In genomic region chr6:113377362-113377942, GRCh38 we compare ENCODE assay signal across 14 cellular contexts.
DNase-seq lines count a peak whose midpoint lies in the region; ATAC-seq and TF ChIP-seq lines count a peak whose summit lies in the region.
"Had no signal": no experiment of that assay in that cellular context is flagged by ENCODE, and none has a peak within 500 bp of the region (broad histone marks: within the 10 kb centered on the region; RNA-seq: fewer than 3 reads in every experiment).

No MANE protein-coding gene starts in this region.

- 84% methylated on average over 4 of the region's 4 CpGs for WGBS in SK-N-SH (ENCODE audit: low lambda C conversion rate)

- no peak for ATAC-seq in SK-N-SH treated with all-trans-retinoic acid at 6 μM for 48 hours
- peak; percentile 68 for ATAC-seq in HG02678 (IDR thresholded peaks at IDR 0.05; ENCODE audit: unreplicated experiment)
- ATAC-seq in HG03439 (IDR thresholded peaks at IDR 0.05; ENCODE audit: unreplicated experiment), result peak; percentile 80
- ATAC-seq in stimulated activated memory B cell treated with anti-CD40 and anti-IgM and Interleukin-4, amounts not matched to agents 10 μg/mL and 1 μg/mL and 100 μg/mL, for 72 hours, result peak; percentile 47
- ATAC-seq: T-cell had no signal

- peak overlapping the region; percentile 75; the same call in 1 of the 2 replicates for H3K9ac ChIP-seq in SK-N-SH

- TF ChIP-seq CTCF in SK-N-SH (IDR thresholded peaks at IDR 0.05) (no peak), right atrium auricular region (IDR thresholded peaks at IDR 0.05) (no peak)

- H3K4me2 ChIP-seq in SK-N-SH, result no peak overlapping the region; the same call in 1 of the 2 replicates

- H3K4me3 ChIP-seq in SK-N-SH (ENCODE audit: low read depth in 2 of 2, low read length in 1 of 2), result no peak overlapping the region
- H3K4me3 ChIP-seq in right atrium auricular region, result no peak overlapping the region
- H3K4me3 ChIP-seq in MG63, result no peak overlapping the region

- H3K36me3 ChIP-seq in SK-N-SH (replicated peaks in 1 of 2; ENCODE audit: control insufficient read depth in 1 of 2, insufficient read depth in 2 of 2, low read length in 1 of 2) (peaks cover 8 to 13% of the 10 kb centered on the region in 2 experiments), right atrium auricular region (no peaks in the 10 kb centered on the region), MG63 (no peaks in the 10 kb centered on the region; the same call in 1 of the 2 replicates)

- DNase-seq in SK-N-SH, result no peak
- DNase-seq in SHP77 treated with DMSO at 0.1 percent for 48 hours (lab: John Stamatoyannopoulos, UW), result no peak
- no peak for DNase-seq in right atrium auricular region (ENCODE audit: low spot score)
- no peak for DNase-seq in MG63
- DNase-seq: activated CD4-positive, alpha-beta T cell treated with anti-CD3 and anti-CD28 coated beads, Interleukin-2, amount 50 U/mL, for 48 hours; DMS 273 treated with DMSO at 0.1 percent for 48 hours; NK-92 treated with Interleukin-12 subunit alpha and Interleukin-12 subunit beta, amount 100 ng/mL, for 24 hours; T-cell; trophoblast cell had no signal

- H3K27ac ChIP-seq in SK-N-SH (ENCODE audit: low read depth in 2 of 2, low read length in 1 of 2) (peak overlapping the region; percentile 95 to 97), right atrium auricular region (no peak overlapping the region)
- H3K27ac ChIP-seq: 22Rv1 had no signal

- H3K27me3 ChIP-seq in SK-N-SH (ENCODE audit: insufficient read depth) (no peaks in the 10 kb centered on the region), right atrium auricular region (no peaks in the 10 kb centered on the region), MG63 (no peaks in the 10 kb centered on the region)

- peaks cover 8 to 43% of the 10 kb centered on the region in 2 experiments for H3K4me1 ChIP-seq in SK-N-SH (ENCODE audit: control insufficient read depth in 1 of 2, insufficient read depth in 2 of 2, low read depth in 1 of 2, low read length in 1 of 2)
- no peaks in the 10 kb centered on the region for H3K4me1 ChIP-seq in right atrium auricular region

- TF ChIP-seq EP300 in SK-N-SH (IDR thresholded peaks at IDR 0.05; ENCODE audit: borderline replicate concordance in 1 of 2, low read depth in 1 of 2, low read length in 1 of 2), result no peak

- no peaks in the 10 kb centered on the region for H3K36me3 Mint-ChIP-seq in stimulated activated memory B cell treated with anti-CD40 and anti-IgM and Interleukin-4, amounts not matched to agents 10 μg/mL and 1 μg/mL and 100 μg/mL, for 72 hours
- H3K36me3 Mint-ChIP-seq: T-cell had no signal

- H3K79me2 ChIP-seq in SK-N-SH (ENCODE audit: insufficient read depth), result peaks cover 36% of the 10 kb centered on the region

- H3K9me3 ChIP-seq in SK-N-SH (no peaks in the 10 kb centered on the region), right atrium auricular region (no peaks in the 10 kb centered on the region), MG63 (no peaks in the 10 kb centered on the region; the same call in 1 of the 2 replicates)

- H3K4me3 Mint-ChIP-seq in stimulated activated memory B cell treated with anti-CD40 and anti-IgM and Interleukin-4, amounts not matched to agents 10 μg/mL and 1 μg/mL and 100 μg/mL, for 72 hours, result no peak overlapping the region
- H3K4me3 Mint-ChIP-seq: T-cell had no signal

- no peak for TF ChIP-seq RAD21 in SK-N-SH (IDR thresholded peaks at IDR 0.05; ENCODE audit: low read length)

- H3K9me3 Mint-ChIP-seq in stimulated activated memory B cell treated with anti-CD40 and anti-IgM and Interleukin-4, amounts not matched to agents 10 μg/mL and 1 μg/mL and 100 μg/mL, for 72 hours, result no peaks in the 10 kb centered on the region
- H3K9me3 Mint-ChIP-seq: T-cell had no signal

- no peaks in the 10 kb centered on the region for H4K20me1 ChIP-seq in SK-N-SH (ENCODE audit: insufficient read depth)

- no peaks in the 10 kb centered on the region for H3K9me2 ChIP-seq in SK-N-SH

- no peaks in the 10 kb centered on the region for H3K27me3 Mint-ChIP-seq in stimulated activated memory B cell treated with anti-CD40 and anti-IgM and Interleukin-4, amounts not matched to agents 10 μg/mL and 1 μg/mL and 100 μg/mL, for 72 hours
- H3K27me3 Mint-ChIP-seq: T-cell had no signal

- POLR2A ChIA-PET in SK-N-SH (lab: Yijun Ruan, JAX), result no interaction called here

- H3K27ac Mint-ChIP-seq in stimulated activated memory B cell treated with anti-CD40 and anti-IgM and Interleukin-4, amounts not matched to agents 10 μg/mL and 1 μg/mL and 100 μg/mL, for 72 hours, result no peak overlapping the region
- H3K27ac Mint-ChIP-seq: T-cell had no signal

- H3F3A ChIP-seq in SK-N-SH (replicated peaks; ENCODE audit: insufficient read depth), result peaks cover 56% of the 10 kb centered on the region

- peaks cover 6% of the 10 kb centered on the region for H3K4me1 Mint-ChIP-seq in stimulated activated memory B cell treated with anti-CD40 and anti-IgM and Interleukin-4, amounts not matched to agents 10 μg/mL and 1 μg/mL and 100 μg/mL, for 72 hours
- H3K4me1 Mint-ChIP-seq: T-cell had no signal

- CTCF ChIA-PET in SK-N-SH (lab: Yijun Ruan, JAX), result interaction anchor here (1.2 kb wide), 1 partner anchor 481 kb away, joined by 3 read pairs; no protein-coding TSS in a partner anchor

- H2AFZ ChIP-seq in SK-N-SH (ENCODE audit: low read depth), result peak overlapping the region; percentile 33; the same call in 1 of the 2 replicates

TF ChIP-seq in SK-N-SH, 30 proteins besides CTCF, POLR2A, EP300 and RAD21 (continues in another document):
- no peak for TF ChIP-seq EZH2phosphoT487 (IDR thresholded peaks at IDR 0.05; ENCODE audit: borderline replicate concordance, low read depth)
- TF ChIP-seq FOXJ3 (CRISPR knock-in tag; IDR thresholded peaks at IDR 0.05), result no peak
- TF ChIP-seq JUND (IDR thresholded peaks at IDR 0.05), result no peak
- TF ChIP-seq SIN3A (IDR thresholded peaks at IDR 0.05; ENCODE audit: borderline replicate concordance, low read depth, low read length), result no peak
- TF ChIP-seq MXI1 (IDR thresholded peaks at IDR 0.05; ENCODE audit: low read depth, low read length), result no peak
- TF ChIP-seq NFIC (IDR thresholded peaks at IDR 0.05; ENCODE audit: borderline replicate concordance), result no peak
- no peak for TF ChIP-seq NRF1 (IDR thresholded peaks at IDR 0.05; ENCODE audit: low read depth, low read length)
- TF ChIP-seq, protein P1, sequence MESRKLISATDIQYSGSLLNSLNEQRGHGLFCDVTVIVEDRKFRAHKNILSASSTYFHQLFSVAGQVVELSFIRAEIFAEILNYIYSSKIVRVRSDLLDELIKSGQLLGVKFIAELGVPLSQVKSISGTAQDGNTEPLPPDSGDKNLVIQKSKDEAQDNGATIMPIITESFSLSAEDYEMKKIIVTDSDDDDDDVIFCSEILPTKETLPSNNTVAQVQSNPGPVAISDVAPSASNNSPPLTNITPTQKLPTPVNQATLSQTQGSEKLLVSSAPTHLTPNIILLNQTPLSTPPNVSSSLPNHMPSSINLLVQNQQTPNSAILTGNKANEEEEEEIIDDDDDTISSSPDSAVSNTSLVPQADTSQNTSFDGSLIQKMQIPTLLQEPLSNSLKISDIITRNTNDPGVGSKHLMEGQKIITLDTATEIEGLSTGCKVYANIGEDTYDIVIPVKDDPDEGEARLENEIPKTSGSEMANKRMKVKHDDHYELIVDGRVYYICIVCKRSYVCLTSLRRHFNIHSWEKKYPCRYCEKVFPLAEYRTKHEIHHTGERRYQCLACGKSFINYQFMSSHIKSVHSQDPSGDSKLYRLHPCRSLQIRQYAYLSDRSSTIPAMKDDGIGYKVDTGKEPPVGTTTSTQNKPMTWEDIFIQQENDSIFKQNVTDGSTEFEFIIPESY (IDR thresholded peaks at IDR 0.05; ENCODE audit: borderline replicate concordance, low read depth), result no peak
- no peak for TF ChIP-seq GABPA (IDR thresholded peaks at IDR 0.05; ENCODE audit: low read depth)
- no peak for TF ChIP-seq TCF12 (IDR thresholded peaks at IDR 0.05)
- TF ChIP-seq ELF1 (IDR thresholded peaks at IDR 0.05), result no peak

TF ChIP-seq in SK-N-SH treated with all-trans-retinoic acid at 6 μM for 48 hours, 23 proteins besides CTCF, POLR2A, EP300 and RAD21 (continues in another document):
- TF ChIP-seq ZNF70 (CRISPR knock-in tag; IDR thresholded peaks at IDR 0.05), result no peak
- TF ChIP-seq, protein P2, sequence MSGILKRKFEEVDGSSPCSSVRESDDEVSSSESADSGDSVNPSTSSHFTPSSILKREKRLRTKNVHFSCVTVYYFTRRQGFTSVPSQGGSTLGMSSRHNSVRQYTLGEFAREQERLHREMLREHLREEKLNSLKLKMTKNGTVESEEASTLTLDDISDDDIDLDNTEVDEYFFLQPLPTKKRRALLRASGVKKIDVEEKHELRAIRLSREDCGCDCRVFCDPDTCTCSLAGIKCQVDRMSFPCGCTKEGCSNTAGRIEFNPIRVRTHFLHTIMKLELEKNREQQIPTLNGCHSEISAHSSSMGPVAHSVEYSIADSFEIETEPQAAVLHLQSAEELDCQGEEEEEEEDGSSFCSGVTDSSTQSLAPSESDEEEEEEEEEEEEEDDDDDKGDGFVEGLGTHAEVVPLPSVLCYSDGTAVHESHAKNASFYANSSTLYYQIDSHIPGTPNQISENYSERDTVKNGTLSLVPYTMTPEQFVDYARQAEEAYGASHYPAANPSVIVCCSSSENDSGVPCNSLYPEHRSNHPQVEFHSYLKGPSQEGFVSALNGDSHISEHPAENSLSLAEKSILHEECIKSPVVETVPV (CRISPR knock-in tag; IDR thresholded peaks at IDR 0.05), result no peak
- TF ChIP-seq ESRRG (CRISPR knock-in tag; IDR thresholded peaks at IDR 0.05), result no peak
- no peak for TF ChIP-seq CREB5 (CRISPR knock-in tag; IDR thresholded peaks at IDR 0.05; ENCODE audit: low read depth)
- no peak for TF ChIP-seq BACH2 (CRISPR knock-in tag; IDR thresholded peaks at IDR 0.05; ENCODE audit: borderline replicate concordance)
- TF ChIP-seq TOX (CRISPR knock-in tag; IDR thresholded peaks at IDR 0.05; ENCODE audit: borderline replicate concordance), result no peak
- no peak for TF ChIP-seq CSDC2 (CRISPR knock-in tag; IDR thresholded peaks at IDR 0.05)
- no peak for TF ChIP-seq ZFP30 (CRISPR knock-in tag; IDR thresholded peaks at IDR 0.05)
- no peak for TF ChIP-seq PPARA (CRISPR knock-in tag; IDR thresholded peaks at IDR 0.05; ENCODE audit: borderline replicate concordance)
- TF ChIP-seq ARNTL (CRISPR knock-in tag; IDR thresholded peaks at IDR 0.05; ENCODE audit: borderline replicate concordance, low read depth), result no peak

Comparison
In these comparisons a context has a peak if more than half of its experiments do, and no peak if none do; other contexts are left out.
1. H3K27ac ChIP-seq: peak in SK-N-SH (2 of 2); none in right atrium auricular region (0 of 2).